14 cellular contexts compared by ENCODE assay signal in genomic region chr12:117674313-117674712, GRCh38.
"Had no signal": no experiment of that assay in that cellular context is flagged by ENCODE, and none has a peak within 500 bp of the region (broad histone marks: within the 10 kb centered on the region; RNA-seq: fewer than 3 reads in every experiment).

No MANE protein-coding gene starts in this region.

- ATAC-seq: activated naive CD4-positive, alpha-beta T cell treated with anti-CD3 and anti-CD28 coated beads, Interleukin-2, amount 50 U/mL, for 72 hours; left lung; stimulated activated naive B cell treated with anti-CD40 and anti-IgM and Interleukin-4, amounts not matched to agents 10 μg/mL and 1 μg/mL and 100 μg/mL, for 72 hours had no signal

- H3K9me3 ChIP-seq: adrenal gland, left lung had no signal

- H3K27ac ChIP-seq: adrenal gland, left lung had no signal

- DNase-seq: activated CD4-positive, alpha-beta T cell treated with anti-CD3 and anti-CD28 coated beads, Interleukin-2, amount 50 U/mL, for 48 hours; activated gamma-delta T cell; adrenal gland; caudate nucleus; erythroblast; head of caudate nucleus; left lung; mammary epithelial cell; nephron progenitor cell; nucleus accumbens; retina; stimulated activated naive B cell treated with anti-CD40 and anti-IgM and Interleukin-4, amounts not matched to agents 10 μg/mL and 1 μg/mL and 100 μg/mL, for 72 hours; T-helper 2 cell had no signal

- H3K36me3 ChIP-seq: adrenal gland, left lung had no signal

- H3K4me3 ChIP-seq: adrenal gland, left lung had no signal

- H3K4me1 ChIP-seq: adrenal gland, left lung had no signal

- H3K27me3 ChIP-seq: adrenal gland, left lung had no signal
